Comparison of ENCODE assay signal across 33 cellular contexts in the genomic region with DNA sequence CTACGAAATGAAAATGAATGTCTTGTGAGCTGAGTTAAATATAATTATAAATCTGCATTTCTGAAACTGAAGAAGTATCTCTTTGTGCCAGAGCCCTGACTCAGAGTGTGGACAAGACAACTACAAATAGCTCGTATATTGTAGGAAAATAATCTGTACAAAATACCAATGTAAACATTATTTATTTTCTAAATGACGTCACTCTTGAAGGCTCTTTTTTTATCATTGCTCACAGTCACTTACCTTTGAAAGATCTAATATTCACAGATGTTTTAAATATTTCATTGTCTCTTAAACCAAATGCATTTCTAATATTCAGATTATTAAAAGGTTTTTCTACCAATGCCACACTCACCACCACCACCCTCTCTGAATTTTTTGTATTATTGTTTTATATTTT.
"Had no signal": no experiment of that assay in that cellular context is flagged by ENCODE, and none has a peak within 500 bp of the region (broad histone marks: within the 10 kb centered on the region; RNA-seq: fewer than 3 reads in every experiment).

No MANE protein-coding gene starts in this region.

- H3K4me3 ChIP-seq: adrenal gland, body of pancreas, breast epithelium had no signal

- DNase-seq: activated B cell treated with CpG ODN at 0.5 μM for 24 hours; activated CD4-positive, alpha-beta memory T cell treated with anti-CD3 and anti-CD28 coated beads for 36 hours; activated CD4-positive, alpha-beta T cell treated with anti-CD3 and anti-CD28 coated beads for 4 hours; activated CD4-positive, alpha-beta T cell treated with anti-CD3 and anti-CD28 coated beads, Interleukin-2, amount 10 ng/mL, durations not matched to agents 24 days and 14 days; activated CD4-positive, alpha-beta T cell treated with anti-CD3 and anti-CD28 coated beads, Interleukin-2, amount 50 U/mL, for 1 hour; activated CD4-positive, alpha-beta T cell treated with anti-CD3 and anti-CD28 coated beads, Interleukin-2, amount 50 U/mL, for 4 hours; activated CD4-positive, CD25-positive, alpha-beta regulatory T cell treated with anti-CD3 and anti-CD28 coated beads, Interleukin-2, amount 50 U/mL, for 72 hours; activated CD8-positive, alpha-beta memory T cell treated with anti-CD3 and anti-CD28 coated beads, Interleukin-2, amount 50 U/mL, for 4 hours; activated CD8-positive, alpha-beta T cell treated with anti-CD3 and anti-CD28 coated beads for 36 hours; activated effector memory CD4-positive, alpha-beta T cell treated with anti-CD3 and anti-CD28 coated beads, Interleukin-2, amount 50 U/mL, for 16 hours; activated gamma-delta T cell treated with Interleukin-2 at 50 U/mL for 16 hours; activated naive CD4-positive, alpha-beta T cell; activated naive CD4-positive, alpha-beta T cell treated with anti-CD3 and anti-CD28 coated beads for 36 hours; activated naive CD4-positive, alpha-beta T cell treated with anti-CD3 and anti-CD28 coated beads, Interleukin-2, amount 50 U/mL, for 16 hours; activated naive CD8-positive, alpha-beta T cell treated with anti-CD3 and anti-CD28 coated beads for 36 hours; activated T-cell treated with anti-CD3 and anti-CD28 coated beads for 4 hours; activated T-cell treated with anti-CD3 and anti-CD28 coated beads, Interleukin-2, amount 50 U/mL, for 1 hour; activated T-cell treated with anti-CD3 and anti-CD28 coated beads, Interleukin-2, amount 50 U/mL, for 4 hours; activated T-cell treated with anti-CD3 and anti-CD28 coated beads, Interleukin-2, amount 50 U/mL, for 72 hours; adrenal gland; amniotic stem cell; aorta; body of pancreas; brain microvascular endothelial cell; central memory CD4-positive, alpha-beta T cell; T-helper 2 cell; T-helper 9 cell had no signal

- H3K4me1 ChIP-seq: adrenal gland, body of pancreas, breast epithelium had no signal

- H3K9me3 ChIP-seq: adrenal gland, body of pancreas, breast epithelium had no signal

- ATAC-seq: activated CD8-positive, alpha-beta T cell treated with anti-CD3 and anti-CD28 coated beads for 36 hours; activated naive CD4-positive, alpha-beta T cell treated with anti-CD3 and anti-CD28 coated beads, Interleukin-2, amount 50 U/mL, for 72 hours; activated T-cell treated with anti-CD3 and anti-CD28 coated beads, Interleukin-2, amount 50 U/mL, for 4 hours; activated T-cell treated with anti-CD3 and anti-CD28 coated beads, Interleukin-2, amount 50 U/mL, for 72 hours; activated T-helper 17 cell treated with anti-CD3 and anti-CD28 coated beads, Interleukin-2, amount 50 U/mL, for 72 hours; body of pancreas had no signal

- H3K27ac ChIP-seq: adrenal gland, body of pancreas, brain microvascular endothelial cell, breast epithelium, VCaP had no signal

- FAIRE-seq: astrocyte, TTC549 had no signal

- H3K36me3 ChIP-seq: adrenal gland, brain microvascular endothelial cell, breast epithelium had no signal

- H3K27me3 ChIP-seq: adrenal gland, body of pancreas, brain microvascular endothelial cell, breast epithelium had no signal
